ENCODE assay signal across 13 cellular contexts in the genomic region with DNA sequence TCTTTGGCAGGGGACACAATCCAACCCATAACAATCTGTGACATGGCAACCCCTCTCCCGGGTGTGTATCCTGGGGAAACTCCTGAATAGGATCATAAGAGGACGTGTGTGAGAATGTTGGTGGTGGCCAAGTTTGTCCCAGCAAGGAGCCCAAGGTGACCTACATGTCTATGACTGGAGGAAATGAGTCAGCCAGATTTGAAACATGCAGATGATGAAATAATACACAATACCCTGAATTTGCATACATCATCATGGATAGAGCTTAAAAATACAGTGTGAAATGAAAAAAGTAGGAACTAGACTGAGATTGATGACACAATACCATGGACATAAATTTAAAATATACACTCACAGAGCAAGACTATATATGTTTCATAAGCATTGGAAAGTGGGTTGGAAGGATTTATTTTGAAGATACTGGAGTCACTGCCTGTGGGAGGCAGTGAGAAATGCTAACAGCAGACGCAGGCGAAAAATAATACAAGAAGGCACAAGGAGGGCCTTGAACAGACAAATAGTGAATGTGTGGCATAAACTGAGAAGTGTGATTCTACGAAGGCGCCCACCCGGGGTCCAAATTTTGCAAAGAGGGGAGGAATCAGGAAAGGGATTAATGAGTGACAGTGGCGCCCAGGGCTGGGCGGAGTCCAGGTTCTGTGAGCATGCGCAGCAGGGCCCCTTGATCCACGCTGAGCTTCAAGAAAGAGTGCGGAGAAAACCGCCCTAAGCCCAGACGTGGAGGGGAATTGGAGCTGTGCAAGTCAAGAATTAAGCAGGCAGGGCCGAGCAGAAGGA. TPM values are rescaled to one million over a fixed set of nuclear protein-coding genes. Genes with fewer than 3 reads are reported as not detected.
DNase-seq lines count a peak whose midpoint lies in the region; ATAC-seq and TF ChIP-seq lines count a peak whose summit lies in the region.
"Had no signal": no experiment of that assay in that cellular context is flagged by ENCODE, and none has a peak within 500 bp of the region (broad histone marks: within the 10 kb centered on the region; RNA-seq: fewer than 3 reads in every experiment).

No MANE protein-coding gene starts in this region.

- no peaks in the 10 kb centered on the region for H3K36me3 ChIP-seq in SK-N-MC (ENCODE audit: insufficient read depth, low read length)

- no peak overlapping the region for H3K27ac Mint-ChIP-seq in activated naive CD4-positive, alpha-beta T cell treated with anti-CD3 and anti-CD28 coated beads, Interleukin-2, amount 50 U/mL, for 72 hours
- no peak overlapping the region for H3K27ac Mint-ChIP-seq in activated naive CD4-positive, alpha-beta T cell treated with anti-CD3 and anti-CD28 coated beads, Interleukin-2, amount 10 ng/mL, durations not matched to agents 7 days and 5 days
- H3K27ac Mint-ChIP-seq: B cell had no signal

- CTCF ChIA-PET in activated naive CD4-positive, alpha-beta T cell treated with anti-CD3 and anti-CD28 coated beads, Interleukin-2, amount 10 ng/mL, durations not matched to agents 7 days and 5 days (lab: Charles Lee) = no interaction called here

- no peak overlapping the region for H3K4me3 Mint-ChIP-seq in activated naive CD4-positive, alpha-beta T cell treated with anti-CD3 and anti-CD28 coated beads, Interleukin-2, amount 10 ng/mL, durations not matched to agents 7 days and 5 days
- H3K4me3 Mint-ChIP-seq: B cell, naive B cell had no signal

- H3K27ac ChIP-seq in SK-N-MC = peak overlapping the region; percentile 89
- H3K27ac ChIP-seq: hepatocyte had no signal

- peaks cover 5 to 6% of the 10 kb centered on the region in 2 donors for H3K36me3 Mint-ChIP-seq in activated naive CD4-positive, alpha-beta T cell treated with anti-CD3 and anti-CD28 coated beads, Interleukin-2, amount 50 U/mL, for 72 hours
- peaks cover 2% of the 10 kb centered on the region for H3K36me3 Mint-ChIP-seq in activated naive CD4-positive, alpha-beta T cell treated with anti-CD3 and anti-CD28 coated beads, Interleukin-2, amount 10 ng/mL, durations not matched to agents 7 days and 5 days
- H3K36me3 Mint-ChIP-seq: naive B cell had no signal

- H3K4me3 ChIP-seq in SK-N-MC (peak overlapping the region; percentile 35), fibroblast of the aortic adventitia (ENCODE audit: low read depth, low read length) (no peak overlapping the region)
- H3K4me3 ChIP-seq: hepatocyte had no signal

- H3K9me3 Mint-ChIP-seq in activated naive CD4-positive, alpha-beta T cell treated with anti-CD3 and anti-CD28 coated beads, Interleukin-2, amount 50 U/mL, for 72 hours = peaks cover 0 to 8% of the 10 kb centered on the region in 2 donors
- peaks cover 1% of the 10 kb centered on the region for H3K9me3 Mint-ChIP-seq in activated naive CD4-positive, alpha-beta T cell treated with anti-CD3 and anti-CD28 coated beads, Interleukin-2, amount 10 ng/mL, durations not matched to agents 7 days and 5 days
- H3K9me3 Mint-ChIP-seq: naive B cell had no signal

- ATAC-seq in activated naive CD4-positive, alpha-beta T cell treated with anti-CD3 and anti-CD28 coated beads, Interleukin-2, amount 50 U/mL, for 72 hours = peak; percentile 61 to 66
- ATAC-seq in GM19467 (IDR thresholded peaks at IDR 0.05; ENCODE audit: unreplicated experiment) = no peak

- in situ Hi-C loops in GM13976 (cut with MboI; ENCODE audit: low sequenced_read_pairs, unreplicated experiment) = no loop called here

- peaks cover 20% of the 10 kb centered on the region for H3K27me3 Mint-ChIP-seq in activated naive CD4-positive, alpha-beta T cell treated with anti-CD3 and anti-CD28 coated beads, Interleukin-2, amount 10 ng/mL, durations not matched to agents 7 days and 5 days
- H3K27me3 Mint-ChIP-seq: B cell, naive B cell had no signal

- H3K4me1 Mint-ChIP-seq in activated naive CD4-positive, alpha-beta T cell treated with anti-CD3 and anti-CD28 coated beads, Interleukin-2, amount 10 ng/mL, durations not matched to agents 7 days and 5 days = peaks cover 2% of the 10 kb centered on the region

- no peak for DNase-seq in activated naive CD4-positive, alpha-beta T cell treated with anti-CD3 and anti-CD28 coated beads, Interleukin-2, amount 50 U/mL, for 72 hours (ENCODE audit: low spot score in 2 of 2)
- DNase-seq in activated naive CD4-positive, alpha-beta T cell treated with anti-CD3 and anti-CD28 coated beads, Interleukin-2, amount 10 ng/mL, durations not matched to agents 7 days and 5 days = no peak
- DNase-seq in SK-N-MC (ENCODE audit: low read depth, low spot score) (peak; percentile 59), fibroblast of the aortic adventitia (ENCODE audit: low read depth) (peak; percentile 85), superior temporal gyrus (ENCODE audit: extremely low spot score) (peak; percentile 53), GM13976 (ENCODE audit: low spot score) (no peak), GF-D8 (lab: John Stamatoyannopoulos, UW) (no peak)
- DNase-seq: activated CD4-positive, alpha-beta T cell treated with anti-CD3 and anti-CD28 coated beads for 4 hours; naive B cell; stimulated activated CD4-positive, alpha-beta T cell treated with anti-CD3 and anti-CD28 coated beads, Interleukin-4, amount 100 ng/mL, for 1 hour had no signal

- H3K9me3 ChIP-seq in SK-N-MC (ENCODE audit: low read depth, low read length) = 0 out of 2 replicates have a peak, but pooled peaks cover 4% of the 10 kb centered on the region

- TF ChIP-seq CTCF in fibroblast of the aortic adventitia (IDR thresholded peaks at IDR 0.05; ENCODE audit: insufficient read depth, low read length) (no peak), GM13976 (IDR thresholded peaks at IDR 0.05; ENCODE audit: borderline replicate concordance, control extremely low read depth, extremely low read depth, insufficient read depth, missing control alignments) (no peak)

- H3K9ac ChIP-seq in SK-N-MC (ENCODE audit: insufficient read length) = peak overlapping the region; percentile 56

RNA-seq across cellular contexts. Expression of gene MAP1LC3B2, which starts 7.0 kb away (rescaled TPM):
- total RNA-seq in activated naive CD4-positive, alpha-beta T cell treated with anti-CD3 and anti-CD28 coated beads, Interleukin-2, amount 50 U/mL, for 72 hours = under 1 TPM in 1 of 2 donors, not detected in 1; 0.66 TPM
- not detected in 2 replicates for total RNA-seq in fibroblast of the aortic adventitia (ENCODE audit: low replicate concordance)
- total RNA-seq: hepatocyte had no signal

Comparison
In these comparisons a context has a peak if more than half of its experiments do, and no peak if none do; other contexts are left out.
1. DNase-seq: peak in SK-N-MC (single experiment), fibroblast of the aortic adventitia (single experiment) and superior temporal gyrus (single experiment); none in activated naive CD4-positive, alpha-beta T cell treated with anti-CD3 and anti-CD28 coated beads, Interleukin-2, amount 50 U/mL, for 72 hours (0 of 2), activated naive CD4-positive, alpha-beta T cell treated with anti-CD3 and anti-CD28 coated beads, Interleukin-2, amount 10 ng/mL, durations not matched to agents 7 days and 5 days (single experiment), GM13976 (single experiment) and GF-D8 (single experiment).